Comparison of ENCODE assay signal across 8 cellular contexts in genomic region chr6:33299237-33299944, GRCh38. TPM values are rescaled to one million over a fixed set of nuclear protein-coding genes. Genes with fewer than 3 reads are reported as not detected.
DNase-seq lines count a peak whose midpoint lies in the region; ATAC-seq and TF ChIP-seq lines count a peak whose summit lies in the region.

No MANE protein-coding gene starts in this region.

- no peaks in the 10 kb centered on the region for H3K27me3 ChIP-seq in Caco-2 (replicated peaks; ENCODE audit: control insufficient read depth, insufficient read depth, low read length)
- H3K27me3 ChIP-seq in effector memory CD4-positive, alpha-beta T cell (replicated peaks; ENCODE audit: control insufficient read depth, insufficient read depth, low read length, poor library complexity, severe bottlenecking): no peaks in the 10 kb centered on the region

- intact Hi-C loops in Caco-2 (cut with micrococcal nuclease; ENCODE audit: unreplicated experiment): loop anchor here (1.0 to 5.0 kb wide), 3 partner anchors 13 to 128 kb away; no protein-coding TSS in a partner anchor

- no peaks in the 10 kb centered on the region for H3K9me3 ChIP-seq in Caco-2
- H3K9me3 ChIP-seq in effector memory CD4-positive, alpha-beta T cell (ENCODE audit: control insufficient read depth, low read length): no peaks in the 10 kb centered on the region

- peak overlapping the region; percentile 98 for H3K27ac Mint-ChIP-seq in Caco-2 (ENCODE audit: unreplicated experiment)
- peak overlapping the region; percentile 99 for H3K27ac Mint-ChIP-seq in memory B cell

- H3K36me3 ChIP-seq in Caco-2 (ENCODE audit: control insufficient read depth, insufficient read depth, low read length): no peaks in the 10 kb centered on the region; the same call in none of the 2 replicates
- peaks cover 19% of the 10 kb centered on the region for H3K36me3 ChIP-seq in effector memory CD4-positive, alpha-beta T cell (ENCODE audit: control insufficient read depth, insufficient read depth, low read length)

- BruUV-seq in Caco-2 (replicated peaks; lab: Mats Ljungman, UMichigan): TSS peak; percentile 88

- CTCF ChIA-PET in Caco-2 (lab: Charles Lee): interaction anchor here (0.8 to 1.4 kb wide), 11 partner anchors 9 to 127 kb away, joined by 3 to 20 read pairs (median 7); partner anchors contain the start of genes B3GALT4, PFDN6, TAPBP and WDR46

- POLR2A ChIA-PET in Caco-2 (lab: Charles Lee): interaction anchor here (0.6 to 1.7 kb wide), 6 partner anchors 10 to 327 kb away, joined by 3 to 19 read pairs (median 6); partner anchors contain the start of genes PFDN6, RPS18, VPS52 and WDR46

- DNase-seq in Caco-2 (peak; percentile 89 to 91), HT1080 (ENCODE audit: low read depth) (peak; percentile 90), NK-92 (lab: John Stamatoyannopoulos, UW; ENCODE audit: unreplicated experiment) (peak; percentile 43), memory B cell (ENCODE audit: low spot score in 2 of 2) (peak; percentile 80 to 91)
- peak; percentile 97 for DNase-seq in activated CD8-positive, alpha-beta memory T cell treated with anti-CD3 and anti-CD28 coated beads for 24 hours
- DNase-seq in effector memory CD4-positive, alpha-beta T cell: peak; percentile 90 to 92 (median 90)
- DNase-seq in stimulated activated CD8-positive, alpha-beta memory T cell treated with anti-CD3 and anti-CD28 coated beads, Interleukin-12 subunit alpha, Interleukin-12 subunit beta, amount 100 ng/mL, for 1 hour (ENCODE audit: low read depth): peak; percentile 90

- peak overlapping the region; percentile 95 for H3K4me3 Mint-ChIP-seq in Caco-2 (ENCODE audit: unreplicated experiment)
- H3K4me3 Mint-ChIP-seq in memory B cell: peak overlapping the region; percentile 100

- H3K36me3 Mint-ChIP-seq in Caco-2 (ENCODE audit: insufficient read depth, unreplicated experiment) (peaks cover 51% of the 10 kb centered on the region), memory B cell (peaks cover 23% of the 10 kb centered on the region)

- H3K4me1 Mint-ChIP-seq in Caco-2 (ENCODE audit: low read depth, unreplicated experiment) (peaks cover 13% of the 10 kb centered on the region), memory B cell (peaks cover 26% of the 10 kb centered on the region)

- no peaks in the 10 kb centered on the region for H3K27me3 Mint-ChIP-seq in Caco-2 (ENCODE audit: insufficient read depth, unreplicated experiment)
- no peaks in the 10 kb centered on the region for H3K27me3 Mint-ChIP-seq in memory B cell

- peaks cover 13% of the 10 kb centered on the region for H3K4me1 ChIP-seq in Caco-2
- H3K4me1 ChIP-seq in effector memory CD4-positive, alpha-beta T cell (ENCODE audit: control insufficient read depth, insufficient read depth, low read length, poor library complexity, severe bottlenecking): peaks cover 14% of the 10 kb centered on the region

- H3K9me3 Mint-ChIP-seq in Caco-2 (ENCODE audit: unreplicated experiment) (no peaks in the 10 kb centered on the region), memory B cell (no peaks in the 10 kb centered on the region)

- ATAC-seq in GM21367 (IDR thresholded peaks at IDR 0.05; ENCODE audit: unreplicated experiment) (peak; percentile 59), memory B cell (ENCODE audit: low read depth) (peak; percentile 81)

- peak overlapping the region; percentile 95 for H3K27ac ChIP-seq in effector memory CD4-positive, alpha-beta T cell (ENCODE audit: insufficient read depth, low read length, poor library complexity, severe bottlenecking)

- TF ChIP-seq CTCF in Caco-2 (IDR thresholded peaks at IDR 0.05; ENCODE audit: insufficient read depth in 1 of 2, low read depth in 1 of 2, low read length in 1 of 2, severe bottlenecking in 1 of 2, unreplicated experiment in 1 of 2): peak; percentile 65 to 80

- peak overlapping the region; percentile 90 for H3K4me3 ChIP-seq in Caco-2 (ENCODE audit: low read depth, low read length)
- H3K4me3 ChIP-seq in effector memory CD4-positive, alpha-beta T cell (ENCODE audit: insufficient read depth, low read depth, low read length, poor library complexity, severe bottlenecking): peak overlapping the region; percentile 98

RNA-seq across cellular contexts. Expression of gene RGL2, which starts 0.6 kb away (rescaled TPM):
- 70.7 and 71.3 TPM in 2 replicates for total RNA-seq in Caco-2 (2022)
- total RNA-seq in HT1080 (2014; rRNA removed; shearing (Covaris generic)): 37.3 and 37.6 TPM in 2 replicates
- polyA plus RNA-seq in HT1080 (2015; cell fraction: cytosol; rRNA removed): 37.7 and 42.6 TPM in 2 replicates
- polyA plus RNA-seq in HT1080 (2015; cell fraction: nucleus; rRNA removed): 185 and 203 TPM in 2 replicates

RNA-seq across cellular contexts. Expression of gene PFDN6, which starts 10.0 kb away (rescaled TPM):
- 65.9 and 81.8 TPM in 2 replicates for total RNA-seq in Caco-2 (2022)
- 194 and 225 TPM in 2 replicates for total RNA-seq in HT1080 (2014; rRNA removed; shearing (Covaris generic))
- 260 and 275 TPM in 2 replicates for polyA plus RNA-seq in HT1080 (2015; cell fraction: cytosol; rRNA removed)
- polyA plus RNA-seq in HT1080 (2015; cell fraction: nucleus; rRNA removed): 173 and 211 TPM in 2 replicates

RNA-seq across cellular contexts. Expression of gene WDR46, which starts 10.4 kb away (rescaled TPM):
- 58.2 and 62.2 TPM in 2 replicates for total RNA-seq in Caco-2 (2022)
- 170 and 256 TPM in 2 replicates for total RNA-seq in HT1080 (2014; rRNA removed; shearing (Covaris generic))
- polyA plus RNA-seq in HT1080 (2015; cell fraction: cytosol; rRNA removed): 81.1 and 91.8 TPM in 2 replicates
- polyA plus RNA-seq in HT1080 (2015; cell fraction: nucleus; rRNA removed): 211 and 236 TPM in 2 replicates

RNA-seq across cellular contexts. Expression of gene TAPBP, which starts 14.5 kb away (rescaled TPM):
- 36.7 and 43.9 TPM in 2 replicates for total RNA-seq in Caco-2 (2022)
- total RNA-seq in HT1080 (2014; rRNA removed; shearing (Covaris generic)): 42.4 and 68.0 TPM in 2 replicates
- 90.8 and 92.5 TPM in 2 replicates for polyA plus RNA-seq in HT1080 (2015; cell fraction: cytosol; rRNA removed)
- 90.1 and 109 TPM in 2 replicates for polyA plus RNA-seq in HT1080 (2015; cell fraction: nucleus; rRNA removed)

RNA-seq across cellular contexts. Expression of gene ZBTB22, which starts 18.2 kb away (rescaled TPM):
- 11.5 and 12.6 TPM in 2 replicates for total RNA-seq in Caco-2 (2022)
- 10.9 and 12.4 TPM in 2 replicates for total RNA-seq in HT1080 (2014; rRNA removed; shearing (Covaris generic))
- 9.8 and 10.2 TPM in 2 replicates for polyA plus RNA-seq in HT1080 (2015; cell fraction: cytosol; rRNA removed)
- 9.7 TPM in 2 replicates for polyA plus RNA-seq in HT1080 (2015; cell fraction: nucleus; rRNA removed)

Comparison
In these comparisons a context has a peak if more than half of its experiments do, and no peak if none do; other contexts are left out.
1. Peak in every context shown above with its lines: DNase-seq, ATAC-seq, H3K4me3 ChIP-seq and H3K27ac ChIP-seq.
2. DNase-seq: peak in every context shown above with its lines; median percentile 97 in activated CD8-positive, alpha-beta memory T cell treated with anti-CD3 and anti-CD28 coated beads for 24 hours; 90 in Caco-2; 90 in HT1080; 90 in effector memory CD4-positive, alpha-beta T cell; 90 in stimulated activated CD8-positive, alpha-beta memory T cell treated with anti-CD3 and anti-CD28 coated beads, Interleukin-12 subunit alpha, Interleukin-12 subunit beta, amount 100 ng/mL, for 1 hour; 86 in memory B cell; 43 in NK-92.